ENCODE assay signal across 8 cellular contexts in the genomic region with DNA sequence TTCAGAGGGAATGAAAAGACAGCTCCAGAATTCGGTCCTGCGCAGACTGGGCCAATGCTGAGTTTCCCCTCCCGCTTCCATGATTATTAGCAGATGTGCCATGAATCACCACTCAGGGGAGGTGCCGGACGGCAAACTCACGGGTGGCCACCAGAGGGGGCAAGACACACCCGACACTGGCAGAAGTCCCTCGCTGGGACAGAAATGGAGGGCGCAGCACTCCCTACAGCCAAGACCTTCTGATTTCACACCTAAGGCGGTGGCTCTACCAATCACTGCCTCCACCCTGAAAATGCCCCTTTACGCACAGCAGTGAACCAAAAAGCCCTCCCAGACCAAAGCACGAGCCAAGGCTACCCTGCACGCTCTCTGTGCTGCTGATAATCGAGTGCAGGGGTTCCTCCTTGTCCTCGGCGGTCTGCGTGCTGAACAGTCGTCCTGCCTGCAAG. TPM values are rescaled to one million over a fixed set of nuclear protein-coding genes. Genes with fewer than 3 reads are reported as not detected.
A peak's percentile ranks its signal among the peaks of the same experiment; 100 is the strongest.
DNase-seq lines count a peak whose midpoint lies in the region; ATAC-seq and TF ChIP-seq lines count a peak whose summit lies in the region.

No MANE protein-coding gene starts in this region.

- H3K36me3 Mint-ChIP-seq in activated T-cell treated with anti-CD3 and anti-CD28 coated beads, Interleukin-2, amount 50 U/mL, for 24 hours (ENCODE audit: low read depth): peaks cover 87% of the 10 kb centered on the region

- H3K9me2 ChIP-seq in PC-3 (replicated peaks; ENCODE audit: low read length): no peaks in the 10 kb centered on the region

- TF ChIP-seq CTCF in PC-3 (conservative IDR thresholded peaks at IDR 0.05; ENCODE audit: low read depth, low read length): peak; percentile 84

- H3K4me1 ChIP-seq in PC-3 (ENCODE audit: insufficient read depth, low read length) (no peaks in the 10 kb centered on the region), muscle layer of duodenum (ENCODE audit: control insufficient read depth in 1 of 2, insufficient read depth in 2 of 2, low read length in 2 of 2) (peaks cover 6 to 14% of the 10 kb centered on the region in 2 donors)

- no peaks in the 10 kb centered on the region for H3K9me3 Mint-ChIP-seq in activated T-cell treated with anti-CD3 and anti-CD28 coated beads, Interleukin-2, amount 50 U/mL, for 24 hours

- no peak overlapping the region for H2AFZ ChIP-seq in PC-3 (ENCODE audit: low read length)

- H3F3A ChIP-seq in PC-3 (ENCODE audit: low read length, unreplicated experiment): no peaks in the 10 kb centered on the region

- H3K27ac ChIP-seq in PC-3 (ENCODE audit: low read length): no peak overlapping the region
- H3K27ac ChIP-seq in muscle layer of duodenum (ENCODE audit: low read length): peak overlapping the region; percentile 19

- no peak for TF ChIP-seq POLR2A in erythroblast (IDR thresholded peaks at IDR 0.05; ENCODE audit: low read length)

- no peaks in the 10 kb centered on the region for H3K27me3 ChIP-seq in PC-3 (ENCODE audit: low read length)
- H3K27me3 ChIP-seq in muscle layer of duodenum (ENCODE audit: low read depth, low read length): no peaks in the 10 kb centered on the region

- intact Hi-C loops in PC-3 (cut with micrococcal nuclease): loop anchor here (1.0 kb wide), 1 partner anchor 190 kb away; a partner anchor contains a TSS

- H3K9ac ChIP-seq in PC-3 (ENCODE audit: low read length): no peak overlapping the region

- H3K36me3 ChIP-seq in PC-3 (ENCODE audit: low read depth, low read length) (peaks cover 12% of the 10 kb centered on the region), muscle layer of duodenum (ENCODE audit: control insufficient read depth in 1 of 2, insufficient read depth in 2 of 2, low read length in 2 of 2) (peaks cover 12 to 32% of the 10 kb centered on the region in 2 donors)

- POLR2A ChIA-PET in PC-3 (lab: Charles Lee; ENCODE audit: unreplicated experiment): no interaction called here

- CTCF ChIA-PET in PC-3 (lab: Charles Lee): no interaction called here

- H3K27ac Mint-ChIP-seq in activated T-cell treated with anti-CD3 and anti-CD28 coated beads, Interleukin-2, amount 50 U/mL, for 24 hours: peak overlapping the region; percentile 76

- H3K27me3 Mint-ChIP-seq in activated T-cell treated with anti-CD3 and anti-CD28 coated beads, Interleukin-2, amount 50 U/mL, for 24 hours: no peaks in the 10 kb centered on the region

- peak; percentile 44 for DNase-seq in NK-92 treated with Interleukin-12 subunit alpha and Interleukin-12 subunit beta, amount 100 ng/mL, for 24 hours (lab: John Stamatoyannopoulos, UW)
- DNase-seq in NK-92 (lab: John Stamatoyannopoulos, UW; ENCODE audit: unreplicated experiment): no peak
- peak; percentile 81 for DNase-seq in HuH-7.5 (ENCODE audit: low spot score)
- DNase-seq in PC-3: peak; percentile 83
- DNase-seq in activated T-cell treated with anti-CD3 and anti-CD28 coated beads, Interleukin-2, amount 50 U/mL, for 24 hours: peak; percentile 87
- peak; percentile 86 to 93 for DNase-seq in erythroblast (lab: John Stamatoyannopoulos, UW)
- DNase-seq in stimulated activated CD8-positive, alpha-beta memory T cell treated with anti-CD3 and anti-CD28 coated beads, Interleukin-4, amount 100 ng/mL, for 24 hours (ENCODE audit: low read depth): peak; percentile 75

- peaks cover 9% of the 10 kb centered on the region for H3K79me2 ChIP-seq in PC-3 (ENCODE audit: low read length)

- H3K4me3 ChIP-seq in PC-3 (ENCODE audit: low read length): no peak overlapping the region
- peak overlapping the region; percentile 35 to 61 for H3K4me3 ChIP-seq in muscle layer of duodenum (ENCODE audit: low read depth in 1 of 2, low read length in 2 of 2)

- ATAC-seq in PC-3: peak; percentile 97

- BruUV-seq in PC-3 (replicated peaks; lab: Mats Ljungman, UMichigan): no TSS peak

- peaks cover 15% of the 10 kb centered on the region for H3K4me1 Mint-ChIP-seq in activated T-cell treated with anti-CD3 and anti-CD28 coated beads, Interleukin-2, amount 50 U/mL, for 24 hours (ENCODE audit: low read depth)

- H3K9me3 ChIP-seq in PC-3 (ENCODE audit: low read length): no peaks in the 10 kb centered on the region
- no peaks in the 10 kb centered on the region for H3K9me3 ChIP-seq in muscle layer of duodenum (ENCODE audit: control insufficient read depth in 1 of 2, low read length in 2 of 2)

- no peaks in the 10 kb centered on the region for H4K20me1 ChIP-seq in PC-3 (ENCODE audit: low read length)

- H3K4me3 Mint-ChIP-seq in activated T-cell treated with anti-CD3 and anti-CD28 coated beads, Interleukin-2, amount 50 U/mL, for 24 hours: no peak overlapping the region

- no peak overlapping the region for H3K4me2 ChIP-seq in PC-3 (ENCODE audit: low read length)

RNA-seq across cellular contexts. Expression of a gene that starts 26.8 kb away (rescaled TPM):
- total RNA-seq in PC-3 (2014; rRNA removed): 243 and 382 TPM in 2 replicates

RNA-seq across cellular contexts. Expression of a gene that starts 36.0 kb away (rescaled TPM):
- 9.3 and 14.0 TPM in 2 replicates for total RNA-seq in PC-3 (2014; rRNA removed)
